ENCODE assay signal across 26 cellular contexts in genomic region chr2:177710889-177711288, GRCh38.
"Had no signal": no experiment of that assay in that cellular context is flagged by ENCODE, and none has a peak within 500 bp of the region (broad histone marks: within the 10 kb centered on the region; RNA-seq: fewer than 3 reads in every experiment).

No MANE protein-coding gene starts in this region.

- H3K36me3 Mint-ChIP-seq: natural killer cell; neural progenitor cell; stimulated activated effector memory CD8-positive, alpha-beta T cell treated with anti-CD3 and anti-CD28 coated beads, Interleukin-12 subunit alpha, Interleukin-12 subunit beta, amount 100 ng/mL, for 72 hours; stimulated activated naive B cell treated with anti-CD40 and anti-IgM and Interleukin-4, amounts not matched to agents 10 μg/mL and 1 μg/mL and 100 μg/mL, for 72 hours had no signal

- H3K36me3 ChIP-seq: neural progenitor cell, neutrophil, pancreas, right lobe of liver, sigmoid colon, stomach, thoracic aorta, thyroid gland, tibial nerve, upper lobe of left lung, vagina had no signal

- H3K4me3 Mint-ChIP-seq: natural killer cell; nephron; neural progenitor cell; stimulated activated effector memory CD8-positive, alpha-beta T cell treated with anti-CD3 and anti-CD28 coated beads, Interleukin-12 subunit alpha, Interleukin-12 subunit beta, amount 100 ng/mL, for 72 hours; stimulated activated naive B cell treated with anti-CD40 and anti-IgM and Interleukin-4, amounts not matched to agents 10 μg/mL and 1 μg/mL and 100 μg/mL, for 72 hours; stimulated activated naive CD8-positive, alpha-beta T cell treated with anti-CD3 and anti-CD28 coated beads, Interleukin-15, Interleukin-2, amounts not matched to agents 100 ng/mL and 50 ng/mL, for 24 hours had no signal

- H3K4me1 ChIP-seq: pancreas, psoas muscle, right lobe of liver, sigmoid colon, stomach, thyroid gland, upper lobe of left lung, vagina had no signal

- DNase-seq: natural killer cell; nucleus accumbens; pancreas; psoas muscle; right cardiac atrium; right lobe of liver; sigmoid colon; small intestine; stimulated activated CD4-positive, alpha-beta T cell treated with anti-CD3 and anti-CD28 coated beads, Interleukin-15, amount 100 ng/mL, for 24 hours; stimulated activated CD4-positive, alpha-beta T cell treated with anti-CD3 and anti-CD28 coated beads, Interleukin-2, amount 100 ng/mL, for 24 hours; stimulated activated CD4-positive, alpha-beta T cell treated with anti-CD3 and anti-CD28 coated beads, Interleukin-2, amount 100 ng/mL, for 48 hours; stimulated activated CD4-positive, alpha-beta T cell treated with anti-CD3 and anti-CD28 coated beads, Interleukin-4, amount 100 ng/mL, for 24 hours; stimulated activated naive B cell treated with anti-CD40 and anti-IgM and Interleukin-4, amounts not matched to agents 10 μg/mL and 1 μg/mL and 100 μg/mL, for 72 hours; stimulated activated naive CD4-positive, alpha-beta T cell treated with Interleukin-2 at 50 U/mL for 16 hours; stomach; thyroid gland; trophoblast cell; upper lobe of left lung had no signal

- H3K4me1 Mint-ChIP-seq: natural killer cell; stimulated activated effector memory CD8-positive, alpha-beta T cell treated with anti-CD3 and anti-CD28 coated beads, Interleukin-12 subunit alpha, Interleukin-12 subunit beta, amount 100 ng/mL, for 72 hours; stimulated activated naive B cell treated with anti-CD40 and anti-IgM and Interleukin-4, amounts not matched to agents 10 μg/mL and 1 μg/mL and 100 μg/mL, for 72 hours had no signal

- H3K27ac Mint-ChIP-seq: natural killer cell; nephron; neural progenitor cell; stimulated activated effector memory CD8-positive, alpha-beta T cell treated with anti-CD3 and anti-CD28 coated beads, Interleukin-12 subunit alpha, Interleukin-12 subunit beta, amount 100 ng/mL, for 72 hours; stimulated activated naive B cell treated with anti-CD40 and anti-IgM and Interleukin-4, amounts not matched to agents 10 μg/mL and 1 μg/mL and 100 μg/mL, for 72 hours; stimulated activated naive CD8-positive, alpha-beta T cell treated with anti-CD3 and anti-CD28 coated beads, Interleukin-15, Interleukin-2, amounts not matched to agents 100 ng/mL and 50 ng/mL, for 24 hours had no signal

- H3K27ac ChIP-seq: neural progenitor cell, neutrophil, pancreas, psoas muscle, right lobe of liver, sigmoid colon, stomach, thoracic aorta, thyroid gland, tibial nerve, upper lobe of left lung, vagina had no signal

- H3K9me3 Mint-ChIP-seq: natural killer cell; nephron; neural progenitor cell; stimulated activated effector memory CD8-positive, alpha-beta T cell treated with anti-CD3 and anti-CD28 coated beads, Interleukin-12 subunit alpha, Interleukin-12 subunit beta, amount 100 ng/mL, for 72 hours; stimulated activated naive B cell treated with anti-CD40 and anti-IgM and Interleukin-4, amounts not matched to agents 10 μg/mL and 1 μg/mL and 100 μg/mL, for 72 hours; stimulated activated naive CD8-positive, alpha-beta T cell treated with anti-CD3 and anti-CD28 coated beads, Interleukin-15, Interleukin-2, amounts not matched to agents 100 ng/mL and 50 ng/mL, for 24 hours had no signal

- ATAC-seq: natural killer cell; pancreas; psoas muscle; right cardiac atrium; right lobe of liver; stimulated activated effector memory CD8-positive, alpha-beta T cell treated with anti-CD3 and anti-CD28 coated beads, Interleukin-12 subunit alpha, Interleukin-12 subunit beta, amount 100 ng/mL, for 72 hours; stimulated activated naive B cell treated with anti-CD40 and anti-IgM and Interleukin-4, amounts not matched to agents 10 μg/mL and 1 μg/mL and 100 μg/mL, for 72 hours had no signal

- H3K27me3 ChIP-seq: pancreas, right lobe of liver, sigmoid colon, stomach, thyroid gland, tibial nerve, upper lobe of left lung, vagina had no signal

- H3K9me3 ChIP-seq: neutrophil, pancreas, psoas muscle, right lobe of liver, sigmoid colon, stomach, thoracic aorta, thyroid gland, tibial nerve, upper lobe of left lung, vagina had no signal

- H3K4me3 ChIP-seq: neural progenitor cell, pancreas, psoas muscle, right lobe of liver, sigmoid colon, stomach, thoracic aorta, thyroid gland, tibial nerve, upper lobe of left lung, vagina had no signal

- H3K27me3 Mint-ChIP-seq: stimulated activated naive B cell treated with anti-CD40 and anti-IgM and Interleukin-4, amounts not matched to agents 10 μg/mL and 1 μg/mL and 100 μg/mL, for 72 hours had no signal

- H3K9ac ChIP-seq: neural progenitor cell had no signal
